12 cellular contexts compared by ENCODE assay signal in the genomic region with DNA sequence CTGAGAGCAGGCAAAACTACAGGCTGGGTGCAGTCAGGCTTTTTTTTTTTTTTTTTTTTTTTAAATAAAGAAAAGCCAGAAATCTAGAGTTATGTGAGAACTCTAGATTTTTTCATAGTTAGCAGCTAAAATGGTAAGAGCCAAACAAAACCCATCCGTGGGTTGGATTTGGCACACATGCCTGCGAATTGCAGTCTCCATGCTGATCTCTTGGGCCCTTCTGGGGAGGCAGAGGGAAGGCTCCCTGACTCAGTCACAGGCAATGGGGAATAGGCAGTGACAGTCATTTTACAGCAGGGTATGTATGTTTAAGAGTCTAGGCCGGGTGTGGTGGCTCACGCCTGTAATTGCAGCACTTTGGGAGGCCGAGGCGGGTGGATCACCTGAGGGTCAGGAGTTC. TPM values are rescaled to one million over a fixed set of nuclear protein-coding genes. Genes with fewer than 3 reads are reported as not detected.
DNase-seq lines count a peak whose midpoint lies in the region; ATAC-seq, FAIRE-seq and TF ChIP-seq lines count a peak whose summit lies in the region.
"Had no signal": no experiment of that assay in that cellular context is flagged by ENCODE, and none has a peak within 500 bp of the region (broad histone marks: within the 10 kb centered on the region; RNA-seq: fewer than 3 reads in every experiment).

No MANE protein-coding gene starts in this region.

- H3K27ac Mint-ChIP-seq in activated CD4-positive, alpha-beta memory T cell treated with anti-CD3 and anti-CD28 coated beads for 36 hours = peak overlapping the region; percentile 33

- TF ChIP-seq CTCF in HepG2 (CRISPR knock-in tag; IDR thresholded peaks at IDR 0.05) (no peak), right lobe of liver (IDR thresholded peaks at IDR 0.05) (no peak), suprapubic skin (IDR thresholded peaks at IDR 0.05) (no peak)

- no peak for ATAC-seq in HepG2
- ATAC-seq in right lobe of liver = no peak
- ATAC-seq in GM21786 (IDR thresholded peaks at IDR 0.05; ENCODE audit: unreplicated experiment) = no peak
- ATAC-seq in sciatic nerve = no peak
- no peak for ATAC-seq in HG03095 (IDR thresholded peaks at IDR 0.05; ENCODE audit: unreplicated experiment)

- H3K4me1 ChIP-seq in HepG2 (ENCODE audit: insufficient read depth, low read length) (peaks cover 71% of the 10 kb centered on the region), right lobe of liver (peaks cover 0 to 39% (median 17%) of the 10 kb centered on the region in 4 donors), suprapubic skin (peaks cover 61% of the 10 kb centered on the region)

- no peaks in the 10 kb centered on the region for H3K9me3 Mint-ChIP-seq in activated CD4-positive, alpha-beta memory T cell treated with anti-CD3 and anti-CD28 coated beads for 36 hours

- TF ChIP-seq POLR2A in HepG2 (IDR thresholded peaks at IDR 0.05; ENCODE audit: insufficient read depth in 1 of 2, low read depth in 2 of 2, low read length in 2 of 2) (no peak), right lobe of liver (IDR thresholded peaks at IDR 0.05) (no peak), suprapubic skin (IDR thresholded peaks at IDR 0.05) (no peak)

- no peak overlapping the region for H3K27ac ChIP-seq in HepG2 (ENCODE audit: extremely low read length, insufficient read depth, low read length)
- H3K27ac ChIP-seq in right lobe of liver = no peak overlapping the region
- no peak overlapping the region for H3K27ac ChIP-seq in suprapubic skin

- intact Hi-C loops in HepG2 (cut with micrococcal nuclease; ENCODE audit: unreplicated experiment) = no loop called here
- intact Hi-C loops in right lobe of liver (cut with DNase I) = no loop called here
- intact Hi-C loops in activated CD4-positive, alpha-beta memory T cell treated with anti-CD3 and anti-CD28 coated beads for 36 hours (cut with micrococcal nuclease) = no loop called here
- intact Hi-C loops in sciatic nerve (cut with DNase I) = no loop called here

- peak overlapping the region; percentile 91 for H3K4me3 Mint-ChIP-seq in activated CD4-positive, alpha-beta memory T cell treated with anti-CD3 and anti-CD28 coated beads for 36 hours

- H3K9ac ChIP-seq in HepG2 (ENCODE audit: insufficient read depth, low read depth, low read length) = peak overlapping the region; percentile 84; the same call in 1 of the 2 replicates

- H3K27me3 Mint-ChIP-seq in activated CD4-positive, alpha-beta memory T cell treated with anti-CD3 and anti-CD28 coated beads for 36 hours = no peaks in the 10 kb centered on the region

- in situ Hi-C loops in HepG2 (cut with HindIII; ENCODE audit: extremely low pct_ligation_motif_present, low pct_unique_long_range_greater_than_20kb) = no loop called here

- H3K27me3 ChIP-seq in HepG2 (ENCODE audit: control insufficient read depth in 1 of 2, insufficient read depth in 2 of 2, low read length in 2 of 2) (no peaks in the 10 kb centered on the region), right lobe of liver (no peaks in the 10 kb centered on the region), suprapubic skin (no peaks in the 10 kb centered on the region)

- no peak overlapping the region for H2AFZ ChIP-seq in HepG2 (ENCODE audit: low read length)

- H3K4me3 ChIP-seq in HepG2 (replicated peaks in 1 of 3; ENCODE audit: insufficient read depth in 1 of 3, low read depth in 2 of 3, low read length in 3 of 3) = peak overlapping the region in 1 of 3 experiments; percentile 24; a peak in 1 of 6 replicates
- H3K4me3 ChIP-seq in right lobe of liver = no peak overlapping the region
- H3K4me3 ChIP-seq in suprapubic skin = peak overlapping the region; percentile 77

- H3K9me3 ChIP-seq in HepG2 (ENCODE audit: low read length) (no peaks in the 10 kb centered on the region), right lobe of liver (no peaks in the 10 kb centered on the region), suprapubic skin (no peaks in the 10 kb centered on the region)

- no peak for FAIRE-seq in HepG2 (lab: Jason Lieb, UNC)

- peaks cover 14 to 37% of the 10 kb centered on the region in 2 experiments; a peak in 4 of 5 replicates for H3K36me3 ChIP-seq in HepG2 (replicated peaks in 1 of 2; ENCODE audit: control insufficient read depth in 1 of 2, insufficient read depth in 2 of 2, low read length in 2 of 2)
- peaks cover 0 to 35% (median 17%) of the 10 kb centered on the region in 4 donors for H3K36me3 ChIP-seq in right lobe of liver
- H3K36me3 ChIP-seq in suprapubic skin = peaks cover 26% of the 10 kb centered on the region

- TF ChIP-seq EP300 in HepG2 (IDR thresholded peaks at IDR 0.05; ENCODE audit: low read depth in 2 of 2, low read length in 2 of 2) (no peak), HepG2 (CRISPR knock-in tag; IDR thresholded peaks at IDR 0.05; ENCODE audit: borderline replicate concordance) (no peak), suprapubic skin (IDR thresholded peaks at IDR 0.05) (no peak)

- no peak for TF ChIP-seq RAD21 in HepG2 (CRISPR knock-in tag; IDR thresholded peaks at IDR 0.05)

- peaks cover 2% of the 10 kb centered on the region; the same call in 1 of the 2 replicates for H4K20me1 ChIP-seq in HepG2 (ENCODE audit: insufficient read depth, low read length)

- 98% methylated on average over 6 of the region's 6 CpGs for WGBS in HepG2 (ENCODE audit: low lambda C conversion rate)
- WGBS in right lobe of liver (ENCODE audit: insufficient coverage, low coverage, low lambda C conversion rate, missing lambda C conversion rate) = 88% methylated on average over 6 of the region's 6 CpGs
- WGBS in suprapubic skin = 67% methylated on average over 6 of the region's 6 CpGs

- H3K4me2 ChIP-seq in HepG2 (ENCODE audit: low read depth, low read length) = peak overlapping the region; percentile 80; the same call in 1 of the 2 replicates

- H3K79me2 ChIP-seq in HepG2 (ENCODE audit: insufficient read depth, low read length) = peaks cover 53% of the 10 kb centered on the region

- peaks cover 51% of the 10 kb centered on the region for H3K4me1 Mint-ChIP-seq in activated CD4-positive, alpha-beta memory T cell treated with anti-CD3 and anti-CD28 coated beads for 36 hours (ENCODE audit: low read depth)

- peaks cover 56% of the 10 kb centered on the region for H3K36me3 Mint-ChIP-seq in activated CD4-positive, alpha-beta memory T cell treated with anti-CD3 and anti-CD28 coated beads for 36 hours

- CTCF ChIA-PET in HepG2 (lab: Yijun Ruan, JAX; ENCODE audit: low intra/inter-chr PET ratio, low total read pairs) = no interaction called here
- CTCF ChIA-PET in activated CD4-positive, alpha-beta memory T cell treated with anti-CD3 and anti-CD28 coated beads for 36 hours (lab: Charles Lee) = interaction anchor here (0.7 to 1.6 kb wide), 3 partner anchors 33 to 532 kb away, joined by 3 to 4 read pairs (median 3); no protein-coding TSS in a partner anchor

- POLR2A ChIA-PET in HepG2 (lab: Yijun Ruan, JAX) = interaction anchor here (1.3 kb wide), 1 partner anchor 10 kb away, joined by 3 read pairs; no protein-coding TSS in a partner anchor
- POLR2A ChIA-PET in activated CD4-positive, alpha-beta memory T cell treated with anti-CD3 and anti-CD28 coated beads for 36 hours (lab: Charles Lee) = interaction anchor here (1.0 to 3.6 kb wide), 4 partner anchors 15 to 109 kb away, joined by 3 to 17 read pairs (median 8); partner anchors contain the start of gene TMEM39B

- BruUV-seq in HepG2 (replicated peaks; lab: Mats Ljungman, UMichigan) = no TSS peak

- DNase-seq in HepG2 (ENCODE audit: low spot score) (no peak), right lobe of liver (no peak), fibroblast of peridontal ligament (ENCODE audit: extremely low read depth) (peak; percentile 39), suprapubic skin (ENCODE audit: low spot score in 2 of 2) (no peak), sciatic nerve (ENCODE audit: low spot score) (no peak)
- DNase-seq in activated CD4-positive, alpha-beta memory T cell treated with anti-CD3 and anti-CD28 coated beads for 36 hours = no peak
- DNase-seq: effector CD8-positive, alpha-beta T cell; islet precursor cell; NCI-H510A treated with DMSO at 0.1 percent for 48 hours; SW 1271 had no signal

RNA-seq across cellular contexts. Expression of gene TXLNA, which starts 2.6 kb away (rescaled TPM):
- 67.8 and 70.7 TPM in 2 replicates for total RNA-seq in HepG2 (2016; rRNA removed; fragmentation: Illumina TruSeq; extraction: Trizol)
- 4.6 and 5.6 TPM in 2 replicates for total RNA-seq in HepG2 (2016; cell fraction: cytosol; rRNA removed; fragmentation: Illumina TruSeq; extraction: Trizol; ENCODE audit: low read depth)
- 62.2 and 69.2 TPM in 2 replicates for total RNA-seq in HepG2 (2016; cell fraction: insoluble cytoplasmic fraction; rRNA removed; fragmentation: Illumina TruSeq; extraction: Trizol)
- 18.3 and 20.1 TPM in 2 replicates for total RNA-seq in HepG2 (2016; cell fraction: membrane; rRNA removed; fragmentation: Illumina TruSeq; extraction: Trizol)
- 43.1 and 47.6 TPM in 2 replicates for total RNA-seq in HepG2 (2016; cell fraction: nucleus; rRNA removed; fragmentation: Illumina TruSeq; extraction: Trizol)
- polyA plus RNA-seq in HepG2 (2011; rRNA removed) = 29.6 and 35.3 TPM in 2 replicates
- 24.4 and 26.4 TPM in 2 replicates for polyA plus RNA-seq in HepG2 (2011; cell fraction: cytosol; rRNA removed)
- polyA plus RNA-seq in HepG2 (2011; cell fraction: nucleus; rRNA removed) = 61.7 and 67.4 TPM in 2 replicates
- polyA plus RNA-seq in HepG2 (2012) = 17.6 and 25.1 TPM in 2 replicates
- 1.8 and 2.5 TPM in 2 replicates for polyA plus RNA-seq in HepG2 (2016; cell fraction: cytosol; fragmentation: Illumina TruSeq; extraction: Trizol; ENCODE audit: low read depth)
- 31.0 and 40.7 TPM in 2 replicates for polyA plus RNA-seq in HepG2 (2016; cell fraction: insoluble cytoplasmic fraction; fragmentation: Illumina TruSeq; extraction: Trizol; ENCODE audit: low read depth)
- polyA plus RNA-seq in HepG2 (2016; cell fraction: membrane; fragmentation: Illumina TruSeq; extraction: Trizol; ENCODE audit: low read depth) = 6.7 and 7.2 TPM in 2 replicates
- 57.5 and 57.8 TPM in 2 replicates for polyA plus RNA-seq in HepG2 (2016; cell fraction: nucleus; fragmentation: Illumina TruSeq; extraction: Trizol; ENCODE audit: insufficient read depth, low read depth)
- polyA minus RNA-seq in HepG2 (2011; rRNA and poly(A)+ RNA removed; ENCODE audit: low replicate concordance) = 48.5 and 59.2 TPM in 2 replicates
- 21.2 and 22.2 TPM in 2 replicates for polyA minus RNA-seq in HepG2 (2011; cell fraction: cytosol; rRNA and poly(A)+ RNA removed)
- polyA minus RNA-seq in HepG2 (2011; cell fraction: nucleus; rRNA and poly(A)+ RNA removed) = 18.9 and 23.6 TPM in 2 replicates
- total RNA-seq in right lobe of liver = 10 to 100 TPM; 26.0 to 39.6 (median 33.5) TPM
- 10 to 100 TPM; 77.4 to 78.2 TPM for total RNA-seq in activated CD4-positive, alpha-beta memory T cell treated with anti-CD3 and anti-CD28 coated beads for 36 hours
- total RNA-seq in suprapubic skin = 10 to 100 TPM; 50.0 to 72.0 (median 56.3) TPM
- total RNA-seq in sciatic nerve = 49.5 TPM

RNA-seq across cellular contexts. Expression of gene CCDC28B, which starts 18.3 kb away (rescaled TPM):
- total RNA-seq in HepG2 (2016; rRNA removed; fragmentation: Illumina TruSeq; extraction: Trizol) (2.8 and 3.5 TPM in 2 replicates), right lobe of liver (1 to 10 TPM in 2 of 6 experiments, under 1 TPM in 4; 0.56 to 1.3 (median 0.68) TPM), suprapubic skin (1 to 10 TPM in 3 of 4 donors, under 1 TPM in 1; 0.72 to 3.5 (median 2.0) TPM), sciatic nerve (3.7 TPM)
- 0.53 and 1.1 TPM in 2 replicates for total RNA-seq in HepG2 (2016; cell fraction: cytosol; rRNA removed; fragmentation: Illumina TruSeq; extraction: Trizol; ENCODE audit: low read depth)
- total RNA-seq in HepG2 (2016; cell fraction: insoluble cytoplasmic fraction; rRNA removed; fragmentation: Illumina TruSeq; extraction: Trizol) = 3.1 and 3.8 TPM in 2 replicates
- 1.3 and 1.9 TPM in 2 replicates for total RNA-seq in HepG2 (2016; cell fraction: membrane; rRNA removed; fragmentation: Illumina TruSeq; extraction: Trizol)
- total RNA-seq in HepG2 (2016; cell fraction: nucleus; rRNA removed; fragmentation: Illumina TruSeq; extraction: Trizol) = 0.75 and 0.81 TPM in 2 replicates
- 2.6 TPM in 2 replicates for polyA plus RNA-seq in HepG2 (2011; rRNA removed)
- 1.9 and 2.6 TPM in 2 replicates for polyA plus RNA-seq in HepG2 (2011; cell fraction: cytosol; rRNA removed)
- 4.6 and 5.6 TPM in 2 replicates for polyA plus RNA-seq in HepG2 (2011; cell fraction: nucleus; rRNA removed)
- 3.4 and 4.3 TPM in 2 replicates for polyA plus RNA-seq in HepG2 (2012)
- 0.87 and 1.5 TPM in 2 replicates for polyA plus RNA-seq in HepG2 (2016; cell fraction: cytosol; fragmentation: Illumina TruSeq; extraction: Trizol; ENCODE audit: low read depth)
- 1.5 and 1.7 TPM in 2 replicates for polyA plus RNA-seq in HepG2 (2016; cell fraction: insoluble cytoplasmic fraction; fragmentation: Illumina TruSeq; extraction: Trizol; ENCODE audit: low read depth)
- 0.65 and 0.95 TPM in 2 replicates for polyA plus RNA-seq in HepG2 (2016; cell fraction: membrane; fragmentation: Illumina TruSeq; extraction: Trizol; ENCODE audit: low read depth)
- 1.8 and 2.3 TPM in 2 replicates for polyA plus RNA-seq in HepG2 (2016; cell fraction: nucleus; fragmentation: Illumina TruSeq; extraction: Trizol; ENCODE audit: insufficient read depth, low read depth)
- polyA minus RNA-seq in HepG2 (2011; rRNA and poly(A)+ RNA removed; ENCODE audit: low replicate concordance) = 0.26 and 2.1 TPM in 2 replicates
- 0.89 and 1.9 TPM in 2 replicates for polyA minus RNA-seq in HepG2 (2011; cell fraction: cytosol; rRNA and poly(A)+ RNA removed)
- 0.75 and 1.0 TPM in 2 replicates for polyA minus RNA-seq in HepG2 (2011; cell fraction: nucleus; rRNA and poly(A)+ RNA removed)
- total RNA-seq in activated CD4-positive, alpha-beta memory T cell treated with anti-CD3 and anti-CD28 coated beads for 36 hours = 10 to 100 TPM; 13.4 to 14.8 TPM

RNA-seq across cellular contexts. Expression of gene IQCC, which starts 23.4 kb away (rescaled TPM):
- total RNA-seq in HepG2 (2016; rRNA removed; fragmentation: Illumina TruSeq; extraction: Trizol) (2.3 and 3.0 TPM in 2 replicates), right lobe of liver (under 1 TPM; 0.27 to 0.87 (median 0.41) TPM), suprapubic skin (1 to 10 TPM; 1.7 to 4.4 (median 3.7) TPM), sciatic nerve (1.1 TPM)
- total RNA-seq in HepG2 (2016; cell fraction: cytosol; rRNA removed; fragmentation: Illumina TruSeq; extraction: Trizol; ENCODE audit: low read depth) = 0.62 and 0.71 TPM in 2 replicates
- 3.2 TPM in 2 replicates for total RNA-seq in HepG2 (2016; cell fraction: insoluble cytoplasmic fraction; rRNA removed; fragmentation: Illumina TruSeq; extraction: Trizol)
- 1.4 and 1.7 TPM in 2 replicates for total RNA-seq in HepG2 (2016; cell fraction: membrane; rRNA removed; fragmentation: Illumina TruSeq; extraction: Trizol)
- total RNA-seq in HepG2 (2016; cell fraction: nucleus; rRNA removed; fragmentation: Illumina TruSeq; extraction: Trizol) = 2.2 and 3.1 TPM in 2 replicates
- polyA plus RNA-seq in HepG2 (2011; rRNA removed) = 1.5 and 1.7 TPM in 2 replicates
- 1.4 and 1.5 TPM in 2 replicates for polyA plus RNA-seq in HepG2 (2011; cell fraction: cytosol; rRNA removed)
- polyA plus RNA-seq in HepG2 (2011; cell fraction: nucleus; rRNA removed) = 1.5 and 2.0 TPM in 2 replicates
- polyA plus RNA-seq in HepG2 (2012) = 0.89 and 1.6 TPM in 2 replicates
- polyA plus RNA-seq in HepG2 (2016; cell fraction: cytosol; fragmentation: Illumina TruSeq; extraction: Trizol; ENCODE audit: low read depth) = 0.54 and 0.60 TPM in 2 replicates
- 3.2 TPM in 2 replicates for polyA plus RNA-seq in HepG2 (2016; cell fraction: insoluble cytoplasmic fraction; fragmentation: Illumina TruSeq; extraction: Trizol; ENCODE audit: low read depth)
- polyA plus RNA-seq in HepG2 (2016; cell fraction: membrane; fragmentation: Illumina TruSeq; extraction: Trizol; ENCODE audit: low read depth) = 0.99 and 1.1 TPM in 2 replicates
- polyA plus RNA-seq in HepG2 (2016; cell fraction: nucleus; fragmentation: Illumina TruSeq; extraction: Trizol; ENCODE audit: insufficient read depth, low read depth) = 5.3 and 6.6 TPM in 2 replicates
- 1.5 and 5.0 TPM in 2 replicates for polyA minus RNA-seq in HepG2 (2011; rRNA and poly(A)+ RNA removed; ENCODE audit: low replicate concordance)
- polyA minus RNA-seq in HepG2 (2011; cell fraction: cytosol; rRNA and poly(A)+ RNA removed) = 0.53 and 0.69 TPM in 2 replicates
- polyA minus RNA-seq in HepG2 (2011; cell fraction: nucleus; rRNA and poly(A)+ RNA removed) = 1.7 and 1.9 TPM in 2 replicates
- 1 to 10 TPM; 4.5 to 5.2 TPM for total RNA-seq in activated CD4-positive, alpha-beta memory T cell treated with anti-CD3 and anti-CD28 coated beads for 36 hours

RNA-seq across cellular contexts. Expression of gene DCDC2B, which starts 26.8 kb away (rescaled TPM):
- not detected in 2 replicates for total RNA-seq in HepG2 (2016; rRNA removed; fragmentation: Illumina TruSeq; extraction: Trizol)
- not detected in 2 replicates for total RNA-seq in HepG2 (2016; cell fraction: cytosol; rRNA removed; fragmentation: Illumina TruSeq; extraction: Trizol; ENCODE audit: low read depth)
- not detected in 2 replicates for total RNA-seq in HepG2 (2016; cell fraction: insoluble cytoplasmic fraction; rRNA removed; fragmentation: Illumina TruSeq; extraction: Trizol)
- total RNA-seq in HepG2 (2016; cell fraction: membrane; rRNA removed; fragmentation: Illumina TruSeq; extraction: Trizol) = not detected in 2 replicates
- not detected in 2 replicates for total RNA-seq in HepG2 (2016; cell fraction: nucleus; rRNA removed; fragmentation: Illumina TruSeq; extraction: Trizol)
- polyA plus RNA-seq in HepG2 (2011; rRNA removed) = not detected in 2 replicates
- not detected in 2 replicates for polyA plus RNA-seq in HepG2 (2011; cell fraction: cytosol; rRNA removed)
- polyA plus RNA-seq in HepG2 (2011; cell fraction: nucleus; rRNA removed) = not detected in 2 replicates
- 0.09 and 0.12 TPM in 2 replicates for polyA plus RNA-seq in HepG2 (2012)
- not detected in 2 replicates for polyA plus RNA-seq in HepG2 (2016; cell fraction: cytosol; fragmentation: Illumina TruSeq; extraction: Trizol; ENCODE audit: low read depth)
- not detected in 2 replicates for polyA plus RNA-seq in HepG2 (2016; cell fraction: insoluble cytoplasmic fraction; fragmentation: Illumina TruSeq; extraction: Trizol; ENCODE audit: low read depth)
- not detected in 2 replicates for polyA plus RNA-seq in HepG2 (2016; cell fraction: membrane; fragmentation: Illumina TruSeq; extraction: Trizol; ENCODE audit: low read depth)
- not detected in 2 replicates for polyA plus RNA-seq in HepG2 (2016; cell fraction: nucleus; fragmentation: Illumina TruSeq; extraction: Trizol; ENCODE audit: insufficient read depth, low read depth)
- polyA minus RNA-seq in HepG2 (2011; rRNA and poly(A)+ RNA removed; ENCODE audit: low replicate concordance) = 0.12 TPM in 1 of 2 replicates, not detected in the other
- polyA minus RNA-seq in HepG2 (2011; cell fraction: cytosol; rRNA and poly(A)+ RNA removed) = not detected in 2 replicates
- not detected in 2 replicates for polyA minus RNA-seq in HepG2 (2011; cell fraction: nucleus; rRNA and poly(A)+ RNA removed)
- not detected for total RNA-seq in right lobe of liver
- total RNA-seq in activated CD4-positive, alpha-beta memory T cell treated with anti-CD3 and anti-CD28 coated beads for 36 hours = not detected
- total RNA-seq in suprapubic skin = not detected
- not detected for total RNA-seq in sciatic nerve

RNA-seq across cellular contexts. Expression of gene TMEM234, which starts 40.1 kb away (rescaled TPM):
- 4.2 and 9.0 TPM in 2 replicates for total RNA-seq in HepG2 (2016; rRNA removed; fragmentation: Illumina TruSeq; extraction: Trizol)
- total RNA-seq in HepG2 (2016; cell fraction: cytosol; rRNA removed; fragmentation: Illumina TruSeq; extraction: Trizol; ENCODE audit: low read depth) = 5.8 and 6.9 TPM in 2 replicates
- 3.5 and 8.7 TPM in 2 replicates for total RNA-seq in HepG2 (2016; cell fraction: insoluble cytoplasmic fraction; rRNA removed; fragmentation: Illumina TruSeq; extraction: Trizol)
- total RNA-seq in HepG2 (2016; cell fraction: membrane; rRNA removed; fragmentation: Illumina TruSeq; extraction: Trizol) = 5.1 and 5.2 TPM in 2 replicates
- 11.7 and 11.9 TPM in 2 replicates for total RNA-seq in HepG2 (2016; cell fraction: nucleus; rRNA removed; fragmentation: Illumina TruSeq; extraction: Trizol)
- polyA plus RNA-seq in HepG2 (2011; rRNA removed) = 6.1 and 6.8 TPM in 2 replicates
- 3.9 and 4.6 TPM in 2 replicates for polyA plus RNA-seq in HepG2 (2011; cell fraction: cytosol; rRNA removed)
- 23.3 and 24.8 TPM in 2 replicates for polyA plus RNA-seq in HepG2 (2011; cell fraction: nucleus; rRNA removed)
- 4.1 and 4.7 TPM in 2 replicates for polyA plus RNA-seq in HepG2 (2012)
- 3.2 TPM in 2 replicates for polyA plus RNA-seq in HepG2 (2016; cell fraction: cytosol; fragmentation: Illumina TruSeq; extraction: Trizol; ENCODE audit: low read depth)
- polyA plus RNA-seq in HepG2 (2016; cell fraction: insoluble cytoplasmic fraction; fragmentation: Illumina TruSeq; extraction: Trizol; ENCODE audit: low read depth) = 3.8 and 4.7 TPM in 2 replicates
- polyA plus RNA-seq in HepG2 (2016; cell fraction: membrane; fragmentation: Illumina TruSeq; extraction: Trizol; ENCODE audit: low read depth) = 2.9 and 3.0 TPM in 2 replicates
- polyA plus RNA-seq in HepG2 (2016; cell fraction: nucleus; fragmentation: Illumina TruSeq; extraction: Trizol; ENCODE audit: insufficient read depth, low read depth) = 14.3 and 14.8 TPM in 2 replicates
- 21.3 and 41.3 TPM in 2 replicates for polyA minus RNA-seq in HepG2 (2011; rRNA and poly(A)+ RNA removed; ENCODE audit: low replicate concordance)
- 1.7 and 3.0 TPM in 2 replicates for polyA minus RNA-seq in HepG2 (2011; cell fraction: cytosol; rRNA and poly(A)+ RNA removed)
- polyA minus RNA-seq in HepG2 (2011; cell fraction: nucleus; rRNA and poly(A)+ RNA removed) = 24.1 and 26.1 TPM in 2 replicates
- total RNA-seq in right lobe of liver = 1 to 10 TPM; 3.4 to 7.2 (median 5.9) TPM
- total RNA-seq in activated CD4-positive, alpha-beta memory T cell treated with anti-CD3 and anti-CD28 coated beads for 36 hours = 1 to 10 TPM; 7.8 to 9.9 TPM
- 10 to 100 TPM in 2 of 4 donors, 1 to 10 TPM in 2; 7.7 to 18.7 (median 12.6) TPM for total RNA-seq in suprapubic skin
- total RNA-seq in sciatic nerve = 27.0 TPM
